Comparison of ENCODE assay signal across 9 cellular contexts in genomic region chr9:34603610-34604231, GRCh38. TPM values are rescaled to one million over a fixed set of nuclear protein-coding genes. Genes with fewer than 3 reads are reported as not detected.
DNase-seq lines count a peak whose midpoint lies in the region; ATAC-seq and TF ChIP-seq lines count a peak whose summit lies in the region.
"Had no signal": no experiment of that assay in that cellular context is flagged by ENCODE, and none has a peak within 500 bp of the region (broad histone marks: within the 10 kb centered on the region; RNA-seq: fewer than 3 reads in every experiment).

No MANE protein-coding gene starts in this region.

- H3K27ac Mint-ChIP-seq in T-cell, result no peak overlapping the region
- H3K27ac Mint-ChIP-seq: activated naive CD4-positive, alpha-beta T cell treated with anti-CD3 and anti-CD28 coated beads, Interleukin-2, amount 50 U/mL, for 24 hours had no signal

- no peak overlapping the region for H3K4me3 Mint-ChIP-seq in T-cell
- H3K4me3 Mint-ChIP-seq: activated naive CD4-positive, alpha-beta T cell treated with anti-CD3 and anti-CD28 coated beads, Interleukin-2, amount 50 U/mL, for 24 hours had no signal

- POLR2A ChIA-PET in T-cell (lab: Charles Lee), result interaction anchor here in 1 of 2 donors (0.6 kb wide), 1 partner anchor 34 kb away, joined by 7 read pairs; the partner anchor contains the start of gene SIGMAR1

- no peaks in the 10 kb centered on the region for H3K36me3 ChIP-seq in adipocyte (ENCODE audit: control insufficient read depth, insufficient read depth, low read length, severe bottlenecking)
- H3K36me3 ChIP-seq in heart right ventricle, result no peaks in the 10 kb centered on the region

- CTCF ChIA-PET in T-cell (lab: Charles Lee), result interaction anchor here (0.5 to 4.1 kb wide), 17 partner anchors 9 to 977 kb away, joined by 3 to 24 read pairs (median 4); partner anchors contain the start of genes CNTFR (in 1 of the 2), DCTN3 (in 1 of the 2), RPP25L (in 1 of the 2) and SIGMAR1 (in 1 of the 2)

- no peaks in the 10 kb centered on the region for H3K4me1 Mint-ChIP-seq in T-cell
- H3K4me1 Mint-ChIP-seq: activated naive CD4-positive, alpha-beta T cell treated with anti-CD3 and anti-CD28 coated beads, Interleukin-2, amount 50 U/mL, for 24 hours had no signal

- in situ Hi-C loops in Caki2 (cut with HindIII; ENCODE audit: low pct_unique_long_range_greater_than_20kb, low sequenced_read_pairs), result no loop called here

- H3K4me3 ChIP-seq in adipocyte (ENCODE audit: low read length) (no peak overlapping the region), heart right ventricle (no peak overlapping the region)

- H3K27me3 ChIP-seq in adipocyte (replicated peaks; ENCODE audit: control insufficient read depth, insufficient read depth, low read length) (peaks cover 12% of the 10 kb centered on the region), heart right ventricle (no peaks in the 10 kb centered on the region)

- no peaks in the 10 kb centered on the region for H3K9me3 Mint-ChIP-seq in T-cell
- H3K9me3 Mint-ChIP-seq: activated naive CD4-positive, alpha-beta T cell treated with anti-CD3 and anti-CD28 coated beads, Interleukin-2, amount 50 U/mL, for 24 hours had no signal

- intact Hi-C loops in heart right ventricle (cut with DNase I), result loop anchor here in 8 of 10 donors (2.0 to 10.0 kb wide), 7 partner anchors 101 to 271 kb away; no protein-coding TSS in a partner anchor

- TF ChIP-seq CTCF in heart right ventricle (IDR thresholded peaks at IDR 0.05), result peak; percentile 82 to 94 (median 93)

- H3K9me3 ChIP-seq in adipocyte (ENCODE audit: control insufficient read depth, low read length) (no peaks in the 10 kb centered on the region), heart right ventricle (no peaks in the 10 kb centered on the region)

- H3K36me3 Mint-ChIP-seq in T-cell, result no peaks in the 10 kb centered on the region
- H3K36me3 Mint-ChIP-seq: activated naive CD4-positive, alpha-beta T cell treated with anti-CD3 and anti-CD28 coated beads, Interleukin-2, amount 50 U/mL, for 24 hours had no signal

- H3K9ac ChIP-seq in adipocyte (ENCODE audit: low read length), result no peak overlapping the region

- peaks cover 5% of the 10 kb centered on the region in 2 donors for H3K27me3 Mint-ChIP-seq in T-cell

- peaks cover 13% of the 10 kb centered on the region for H3K4me1 ChIP-seq in adipocyte (ENCODE audit: control insufficient read depth, insufficient read depth, low read length)
- H3K4me1 ChIP-seq in heart right ventricle, result no peaks in the 10 kb centered on the region

- DNase-seq in Caki2 (ENCODE audit: low read depth) (peak; percentile 51), H4 (ENCODE audit: low spot score) (peak; percentile 76), NCI-H1105 treated with DMSO at 0.1 percent for 48 hours (lab: John Stamatoyannopoulos, UW) (peak; percentile 67), T-cell (peak; percentile 42 to 84 (median 70)), adipocyte (ENCODE audit: low read depth) (peak; percentile 90), heart right ventricle (peak; percentile 78 to 85), retina (peak; percentile 84), GOT3 (lab: John Stamatoyannopoulos, UW) (no peak)

- ATAC-seq in T-cell (replicated peaks in 1 of 4) (peak; percentile 83 to 92 (median 88)), heart right ventricle (peak; percentile 76 to 91 (median 87))

- no peak overlapping the region for H3K27ac ChIP-seq in heart right ventricle

- 56 to 58% methylated on average over 4 of the region's 4 CpGs for WGBS in heart right ventricle, 2 donors

RNA-seq across cellular contexts. Expression of gene RPP25L, which starts 8.2 kb away (rescaled TPM):
- 40.9 and 71.8 TPM in 2 replicates for total RNA-seq in Caki2 (2014; rRNA removed; shearing (Covaris generic); ENCODE audit: low replicate concordance)
- 52.8 and 59.3 TPM in 2 replicates for total RNA-seq in H4 (2014; rRNA removed; shearing (Covaris generic))
- 10 to 100 TPM in 4 of 5 donors, 1 to 10 TPM in 1; 9.3 to 28.6 (median 22.5) TPM for total RNA-seq in T-cell
- 10 to 100 TPM; 29.2 to 48.5 (median 39.2) TPM for total RNA-seq in heart right ventricle
- 10 to 100 TPM; 34.3 to 51.0 TPM for polyA plus RNA-seq in heart right ventricle

RNA-seq across cellular contexts. Expression of gene CNTFR, which starts 14.2 kb away (rescaled TPM):
- total RNA-seq in Caki2 (2014; rRNA removed; shearing (Covaris generic); ENCODE audit: low replicate concordance), result not detected in 2 replicates
- 0.15 and 0.55 TPM in 2 replicates for total RNA-seq in H4 (2014; rRNA removed; shearing (Covaris generic))
- total RNA-seq in T-cell (not detected), heart right ventricle (1 to 10 TPM in 9 of 10 donors, under 1 TPM in 1; 0.76 to 6.2 (median 2.9) TPM)
- polyA plus RNA-seq in heart right ventricle, result 1 to 10 TPM; 2.9 to 5.0 TPM

RNA-seq across cellular contexts. Expression of gene DCTN3, which starts 16.6 kb away (rescaled TPM):
- 90.1 and 110 TPM in 2 replicates for total RNA-seq in Caki2 (2014; rRNA removed; shearing (Covaris generic); ENCODE audit: low replicate concordance)
- total RNA-seq in H4 (2014; rRNA removed; shearing (Covaris generic)), result 153 and 168 TPM in 2 replicates
- total RNA-seq in T-cell (10 to 100 TPM; 60.8 to 82.9 (median 69.0) TPM), heart right ventricle (100 to 1,000 TPM; 113 to 143 (median 129) TPM)
- 100 to 1,000 TPM in 1 of 2 donors, 10 to 100 TPM in 1; 30.5 to 118 TPM for polyA plus RNA-seq in heart right ventricle

RNA-seq across cellular contexts. Expression of gene ARID3C, which starts 25.1 kb away (rescaled TPM):
- not detected in 2 replicates for total RNA-seq in Caki2 (2014; rRNA removed; shearing (Covaris generic); ENCODE audit: low replicate concordance)
- total RNA-seq in H4 (2014; rRNA removed; shearing (Covaris generic)), result 0.21 TPM in 1 of 2 replicates, not detected in the other
- total RNA-seq in T-cell, result under 1 TPM in 1 of 5 donors, not detected in 4; 0.38 TPM
- not detected for total RNA-seq in heart right ventricle
- not detected for polyA plus RNA-seq in heart right ventricle

RNA-seq across cellular contexts. Expression of gene SIGMAR1, which starts 33.9 kb away (rescaled TPM):
- 93.9 and 129 TPM in 2 replicates for total RNA-seq in Caki2 (2014; rRNA removed; shearing (Covaris generic); ENCODE audit: low replicate concordance)
- 80.2 and 127 TPM in 2 replicates for total RNA-seq in H4 (2014; rRNA removed; shearing (Covaris generic))
- total RNA-seq in T-cell, result 10 to 100 TPM; 27.7 to 65.9 (median 60.9) TPM
- total RNA-seq in heart right ventricle, result 10 to 100 TPM; 15.8 to 31.7 (median 22.3) TPM
- 10 to 100 TPM; 23.8 to 54.0 TPM for polyA plus RNA-seq in heart right ventricle
